8 cellular contexts compared by ENCODE assay signal in genomic region chr2:183079335-183079775, GRCh38. TPM values are rescaled to one million over a fixed set of nuclear protein-coding genes. Genes with fewer than 3 reads are reported as not detected.
DNase-seq lines count a peak whose midpoint lies in the region; ATAC-seq and TF ChIP-seq lines count a peak whose summit lies in the region.

No MANE protein-coding gene starts in this region.

- peak; percentile 29 for ATAC-seq in GM19035 (IDR thresholded peaks at IDR 0.05; ENCODE audit: unreplicated experiment)

- H3K4me3 ChIP-seq in AG04449 (ENCODE audit: low read depth, low read length) (peak overlapping the region; percentile 70), coronary artery (peak overlapping the region; percentile 81)

- DNase-seq in AG04449 (ENCODE audit: low read depth, low spot score) (no peak), NCI-H510A (lab: John Stamatoyannopoulos, UW) (peak; percentile 37), coronary artery (ENCODE audit: low spot score) (no peak), myocyte (ENCODE audit: low read depth) (peak; percentile 6), H4 (ENCODE audit: low spot score) (no peak), activated gamma-delta T cell (lab: John Stamatoyannopoulos, UW) (no peak), kidney tubule cell (ENCODE audit: low spot score) (no peak)

- peak overlapping the region; percentile 71 to 92 for H3K27ac ChIP-seq in coronary artery

- CTCF ChIA-PET in AG04449 (lab: Yijun Ruan, JAX), result interaction anchor here (0.8 to 5.5 kb wide), 4 partner anchors 10 to 169 kb away, joined by 3 to 30 read pairs (median 4); no protein-coding TSS in a partner anchor

- TF ChIP-seq CTCF in AG04449 (IDR thresholded peaks at IDR 0.05; ENCODE audit: insufficient read depth, low read length, missing control alignments) (no peak), coronary artery (IDR thresholded peaks at IDR 0.05) (no peak)

- POLR2A ChIA-PET in AG04449 (lab: Yijun Ruan, JAX), result interaction anchor here (0.6 to 1.9 kb wide), 3 partner anchors 20 to 70 kb away, joined by 4 to 6 read pairs (median 5); no protein-coding TSS in a partner anchor

RNA-seq across cellular contexts. Expression of gene DUSP19, which starts 0.8 kb away (rescaled TPM):
- 5.3 and 5.9 TPM in 2 replicates for total RNA-seq in myocyte
- polyA plus RNA-seq in myocyte (2012), result 2.0 TPM
- total RNA-seq in H4 (2014; rRNA removed; shearing (Covaris generic)), result 1.7 and 3.3 TPM in 2 replicates

RNA-seq across cellular contexts. Expression of gene NCKAP1, which starts 41.1 kb away (rescaled TPM):
- total RNA-seq in myocyte, result 120 and 133 TPM in 2 replicates
- polyA plus RNA-seq in myocyte (2012), result 71.1 TPM
- 103 and 110 TPM in 2 replicates for total RNA-seq in H4 (2014; rRNA removed; shearing (Covaris generic))

RNA-seq across cellular contexts. Expression of gene NUP35, which starts 44.9 kb away (rescaled TPM):
- 7.1 and 7.7 TPM in 2 replicates for total RNA-seq in myocyte
- polyA plus RNA-seq in myocyte (2012), result 3.5 TPM
- 41.0 and 41.1 TPM in 2 replicates for total RNA-seq in H4 (2014; rRNA removed; shearing (Covaris generic))

Comparison
In these comparisons a context has a peak if more than half of its experiments do, and no peak if none do; other contexts are left out.
1. DNase-seq: peak in NCI-H510A (single experiment) and myocyte (single experiment); none in AG04449 (single experiment), coronary artery (single experiment), H4 (single experiment), activated gamma-delta T cell (single experiment) and kidney tubule cell (single experiment).